Comparison of ENCODE assay signal across 1 cellular context in the genomic region with DNA sequence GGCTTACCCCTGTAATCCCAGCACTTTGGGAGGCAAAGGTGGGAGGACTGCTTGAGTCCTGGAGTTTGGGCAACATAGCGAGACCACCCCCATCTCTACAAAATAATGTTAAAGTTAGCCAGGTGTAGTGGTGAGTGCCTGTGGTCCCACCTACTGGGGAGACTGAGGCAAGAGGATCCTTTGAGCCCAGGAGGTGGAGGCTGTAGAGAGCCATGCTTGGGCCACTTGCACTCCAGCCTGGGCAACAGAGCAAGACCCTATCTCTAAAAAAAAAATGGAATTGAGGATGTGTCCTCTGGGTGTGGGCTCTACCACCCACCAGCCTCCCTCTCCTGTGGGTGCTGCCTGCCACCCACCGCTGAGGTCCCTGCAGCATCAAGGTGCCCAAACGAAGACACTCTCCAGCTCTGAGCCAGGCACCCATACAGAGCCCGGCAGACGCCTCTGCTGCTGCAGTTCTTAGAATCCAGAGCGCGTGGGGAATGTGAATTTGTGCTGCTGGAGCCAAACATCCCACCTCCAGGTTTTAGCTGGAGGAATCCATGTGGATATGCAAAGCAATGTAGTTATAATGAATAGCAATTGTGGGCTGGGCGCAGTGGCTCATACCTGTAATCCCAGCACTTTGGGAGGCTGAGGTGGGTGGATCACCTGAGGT.
A peak's percentile ranks its signal among the peaks of the same experiment; 100 is the strongest.
TF ChIP-seq lines count a peak whose summit lies in the region.

No MANE protein-coding gene starts in this region.

TF ChIP-seq in HEK293, 187 proteins besides CTCF, POLR2A, EP300 and RAD21:
- TF ChIP-seq GLI4 (tag by site-specific recombination; IDR thresholded peaks at IDR 0.05) (no peak), ZNF350 (tag by site-specific recombination; IDR thresholded peaks at IDR 0.05) (no peak), ZBTB48 (tag by site-specific recombination; IDR thresholded peaks at IDR 0.05) (no peak), ZFHX2 (tag by site-specific recombination; conservative IDR thresholded peaks at IDR 0.05) (0 out of 2 replicates have a peak, but pooled peaks have one; percentile 15), YY1 (tag by site-specific recombination; IDR thresholded peaks at IDR 0.05) (no peak), ZNF529 (tag by site-specific recombination; IDR thresholded peaks at IDR 0.05; ENCODE audit: insufficient replicate concordance) (no peak), ZNF518A (tag by site-specific recombination; conservative IDR thresholded peaks at IDR 0.05; ENCODE audit: low read depth) (no peak), ZXDB (tag by site-specific recombination; IDR thresholded peaks at IDR 0.05) (no peak), ZNF114 (tag by site-specific recombination; IDR thresholded peaks at IDR 0.05) (no peak), ZNF121 (tag by site-specific recombination; IDR thresholded peaks at IDR 0.05) (peak; percentile 75), KLF1 (tag by site-specific recombination; IDR thresholded peaks at IDR 0.05) (no peak), FEZF1 (tag by site-specific recombination; IDR thresholded peaks at IDR 0.05) (no peak), KLF10 (tag by site-specific recombination; IDR thresholded peaks at IDR 0.05) (no peak), ZNF324 (tag by site-specific recombination; IDR thresholded peaks at IDR 0.05) (no peak), EGR2 (tag by site-specific recombination; IDR thresholded peaks at IDR 0.05; ENCODE audit: low read depth) (peak; percentile 45; the same call in 1 of the 2 replicates), INSM2 (tag by site-specific recombination; IDR thresholded peaks at IDR 0.05) (no peak)
